In the genomic region with DNA sequence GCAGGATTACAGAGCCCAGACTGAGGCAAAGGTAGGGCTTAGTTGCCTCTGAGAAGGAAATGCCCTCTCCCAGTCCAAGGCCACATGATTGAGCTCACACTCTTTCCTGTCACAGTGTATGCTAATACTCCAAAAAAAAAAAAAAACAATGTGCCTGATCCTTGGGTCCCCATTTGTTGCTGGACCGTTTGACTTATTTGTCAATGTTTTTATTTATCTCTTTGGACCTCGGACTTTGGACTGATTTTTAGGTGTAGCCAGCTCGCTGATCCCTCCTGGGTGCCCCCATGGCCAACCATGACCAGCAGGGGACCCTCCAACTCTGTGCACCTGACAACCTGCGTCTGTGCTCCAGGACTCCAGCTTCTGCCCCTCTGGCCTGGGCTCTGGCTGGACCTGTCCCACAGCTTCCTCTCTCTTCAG, we compare ENCODE assay signal across 1 cellular context.
TF ChIP-seq lines count a peak whose summit lies in the region.

No MANE protein-coding gene starts in this region.

TF ChIP-seq in liver, 16 proteins besides CTCF, POLR2A, EP300 and RAD21 (continued from another document):
- TF ChIP-seq, protein P1, sequence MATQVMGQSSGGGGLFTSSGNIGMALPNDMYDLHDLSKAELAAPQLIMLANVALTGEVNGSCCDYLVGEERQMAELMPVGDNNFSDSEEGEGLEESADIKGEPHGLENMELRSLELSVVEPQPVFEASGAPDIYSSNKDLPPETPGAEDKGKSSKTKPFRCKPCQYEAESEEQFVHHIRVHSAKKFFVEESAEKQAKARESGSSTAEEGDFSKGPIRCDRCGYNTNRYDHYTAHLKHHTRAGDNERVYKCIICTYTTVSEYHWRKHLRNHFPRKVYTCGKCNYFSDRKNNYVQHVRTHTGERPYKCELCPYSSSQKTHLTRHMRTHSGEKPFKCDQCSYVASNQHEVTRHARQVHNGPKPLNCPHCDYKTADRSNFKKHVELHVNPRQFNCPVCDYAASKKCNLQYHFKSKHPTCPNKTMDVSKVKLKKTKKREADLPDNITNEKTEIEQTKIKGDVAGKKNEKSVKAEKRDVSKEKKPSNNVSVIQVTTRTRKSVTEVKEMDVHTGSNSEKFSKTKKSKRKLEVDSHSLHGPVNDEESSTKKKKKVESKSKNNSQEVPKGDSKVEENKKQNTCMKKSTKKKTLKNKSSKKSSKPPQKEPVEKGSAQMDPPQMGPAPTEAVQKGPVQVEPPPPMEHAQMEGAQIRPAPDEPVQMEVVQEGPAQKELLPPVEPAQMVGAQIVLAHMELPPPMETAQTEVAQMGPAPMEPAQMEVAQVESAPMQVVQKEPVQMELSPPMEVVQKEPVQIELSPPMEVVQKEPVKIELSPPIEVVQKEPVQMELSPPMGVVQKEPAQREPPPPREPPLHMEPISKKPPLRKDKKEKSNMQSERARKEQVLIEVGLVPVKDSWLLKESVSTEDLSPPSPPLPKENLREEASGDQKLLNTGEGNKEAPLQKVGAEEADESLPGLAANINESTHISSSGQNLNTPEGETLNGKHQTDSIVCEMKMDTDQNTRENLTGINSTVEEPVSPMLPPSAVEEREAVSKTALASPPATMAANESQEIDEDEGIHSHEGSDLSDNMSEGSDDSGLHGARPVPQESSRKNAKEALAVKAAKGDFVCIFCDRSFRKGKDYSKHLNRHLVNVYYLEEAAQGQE (IDR thresholded peaks at IDR 0.05): no peak
- TF ChIP-seq, protein P2, sequence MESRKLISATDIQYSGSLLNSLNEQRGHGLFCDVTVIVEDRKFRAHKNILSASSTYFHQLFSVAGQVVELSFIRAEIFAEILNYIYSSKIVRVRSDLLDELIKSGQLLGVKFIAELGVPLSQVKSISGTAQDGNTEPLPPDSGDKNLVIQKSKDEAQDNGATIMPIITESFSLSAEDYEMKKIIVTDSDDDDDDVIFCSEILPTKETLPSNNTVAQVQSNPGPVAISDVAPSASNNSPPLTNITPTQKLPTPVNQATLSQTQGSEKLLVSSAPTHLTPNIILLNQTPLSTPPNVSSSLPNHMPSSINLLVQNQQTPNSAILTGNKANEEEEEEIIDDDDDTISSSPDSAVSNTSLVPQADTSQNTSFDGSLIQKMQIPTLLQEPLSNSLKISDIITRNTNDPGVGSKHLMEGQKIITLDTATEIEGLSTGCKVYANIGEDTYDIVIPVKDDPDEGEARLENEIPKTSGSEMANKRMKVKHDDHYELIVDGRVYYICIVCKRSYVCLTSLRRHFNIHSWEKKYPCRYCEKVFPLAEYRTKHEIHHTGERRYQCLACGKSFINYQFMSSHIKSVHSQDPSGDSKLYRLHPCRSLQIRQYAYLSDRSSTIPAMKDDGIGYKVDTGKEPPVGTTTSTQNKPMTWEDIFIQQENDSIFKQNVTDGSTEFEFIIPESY (IDR thresholded peaks at IDR 0.05): peak; percentile 53
- TF ChIP-seq HNF4G (IDR thresholded peaks at IDR 0.05) (peak; percentile 96), TAF1 (conservative IDR thresholded peaks at IDR 0.05) (no peak), GABPA (IDR thresholded peaks at IDR 0.05 in 1 of 2, conservative IDR thresholded peaks at IDR 0.05 in 1 of 2) (no peak), FOXA2 (IDR thresholded peaks at IDR 0.05) (no peak)
